Comparison of ENCODE assay signal across 8 cellular contexts in the genomic region with DNA sequence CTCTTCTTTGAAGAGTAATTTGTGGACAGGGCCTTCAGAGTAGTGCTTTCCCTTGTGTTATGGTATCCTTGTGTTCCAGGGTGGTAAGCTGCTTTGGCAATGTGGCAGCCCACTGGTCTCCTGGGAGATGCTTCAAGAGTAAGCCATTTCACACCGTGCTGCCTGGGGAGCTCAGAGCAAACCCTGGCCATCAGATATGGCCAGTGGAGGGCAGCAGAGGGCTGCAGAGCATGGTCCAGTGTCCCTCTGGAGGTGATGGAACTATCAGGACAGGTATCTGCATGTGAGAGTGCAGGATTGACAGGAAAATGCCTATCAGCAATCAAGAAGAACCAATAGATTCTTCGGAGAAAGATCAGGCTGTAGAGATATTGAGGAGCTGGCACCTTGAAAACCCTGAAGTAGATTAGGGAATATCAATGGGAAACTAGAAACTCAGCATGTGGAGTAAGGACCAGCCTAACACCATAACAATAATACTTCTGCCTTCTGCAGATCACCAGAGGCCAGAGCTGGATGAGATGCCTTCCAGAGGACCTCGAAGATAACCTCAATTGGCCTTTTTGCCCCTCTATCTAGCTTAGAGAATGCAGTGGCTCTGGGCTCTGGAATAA.
DNase-seq lines count a peak whose midpoint lies in the region; ATAC-seq, FAIRE-seq and TF ChIP-seq lines count a peak whose summit lies in the region.

No MANE protein-coding gene starts in this region.

- DNase-seq in DMS153 (lab: John Stamatoyannopoulos, UW) (peak; percentile 72), NCI-H2171 treated with DMSO at 0.1 percent for 48 hours (lab: John Stamatoyannopoulos, UW) (peak; percentile 79), astrocyte (ENCODE audit: low read depth) (no peak), kidney epithelial cell (ENCODE audit: low read depth) (no peak), ureter (ENCODE audit: low spot score) (peak; percentile 43), gastrocnemius medialis (no peak)

- H3K9me3 ChIP-seq in astrocyte (ENCODE audit: insufficient read depth, low read depth, low read length), result no peaks in the 10 kb centered on the region
- no peaks in the 10 kb centered on the region for H3K9me3 ChIP-seq in gastrocnemius medialis

- peak; percentile 44 for TF ChIP-seq CTCF in astrocyte (IDR thresholded peaks at IDR 0.05; ENCODE audit: insufficient read depth, low read depth, low read length)
- TF ChIP-seq CTCF in kidney epithelial cell (IDR thresholded peaks at IDR 0.05; ENCODE audit: insufficient read depth, low read length, poor library complexity, severe bottlenecking), result peak; percentile 86
- peak in 2 of 5 experiments; percentile 39 to 41 for TF ChIP-seq CTCF in gastrocnemius medialis (IDR thresholded peaks at IDR 0.05 in 4 of 5, conservative IDR thresholded peaks at IDR 0.05 in 1 of 5)

- H3K27ac ChIP-seq in astrocyte (ENCODE audit: low read depth, low read length) (no peak overlapping the region), gastrocnemius medialis (no peak overlapping the region)

- intact Hi-C loops in gastrocnemius medialis (cut with DNase I; ENCODE audit: low total_unique reads), result no loop called here

- H3K4me3 Mint-ChIP-seq in astrocyte (ENCODE audit: unreplicated experiment), result no peak overlapping the region

- H3K4me1 Mint-ChIP-seq in astrocyte (ENCODE audit: low read depth, unreplicated experiment), result peaks cover 5% of the 10 kb centered on the region

- no peaks in the 10 kb centered on the region for H3K36me3 Mint-ChIP-seq in astrocyte (ENCODE audit: low read depth, unreplicated experiment)

- H2AFZ ChIP-seq in astrocyte (ENCODE audit: low read depth, low read length), result no peak overlapping the region

- H3K4me1 ChIP-seq in astrocyte (ENCODE audit: insufficient read depth, low read length) (no peaks in the 10 kb centered on the region), gastrocnemius medialis (no peaks in the 10 kb centered on the region)

- H3K27ac Mint-ChIP-seq in astrocyte (ENCODE audit: unreplicated experiment), result no peak overlapping the region

- TF ChIP-seq POLR2A in gastrocnemius medialis (IDR thresholded peaks at IDR 0.05), result no peak

- peaks cover 12% of the 10 kb centered on the region for H3K9me3 Mint-ChIP-seq in astrocyte (ENCODE audit: unreplicated experiment)

- peak; percentile 87 for ATAC-seq in GM19035 (IDR thresholded peaks at IDR 0.05; ENCODE audit: unreplicated experiment)
- ATAC-seq in HG03097 (IDR thresholded peaks at IDR 0.05; ENCODE audit: low FRiP score, unreplicated experiment), result peak; percentile 81
- no peak for ATAC-seq in gastrocnemius medialis

- H3K36me3 ChIP-seq in astrocyte (ENCODE audit: insufficient read depth, low read length) (no peaks in the 10 kb centered on the region), kidney epithelial cell (ENCODE audit: control insufficient read depth, insufficient read depth, low read length) (no peaks in the 10 kb centered on the region), gastrocnemius medialis (no peaks in the 10 kb centered on the region)

- in situ Hi-C loops in gastrocnemius medialis (cut with MboI; ENCODE audit: low sequenced_read_pairs in 4 of 4), result no loop called here

- H3K79me2 ChIP-seq in astrocyte (ENCODE audit: insufficient read depth, low read length), result no peaks in the 10 kb centered on the region

- H3K27me3 Mint-ChIP-seq in astrocyte (ENCODE audit: low read depth, unreplicated experiment), result no peaks in the 10 kb centered on the region

- H4K20me1 ChIP-seq in astrocyte (ENCODE audit: insufficient read depth, low read length), result no peaks in the 10 kb centered on the region

- H3K4me3 ChIP-seq in astrocyte (ENCODE audit: insufficient read depth, low read depth, low read length) (no peak overlapping the region), kidney epithelial cell (ENCODE audit: low read depth, low read length) (no peak overlapping the region), gastrocnemius medialis (no peak overlapping the region)

- no peak overlapping the region for H3K4me2 ChIP-seq in astrocyte (ENCODE audit: low read length)

- no peak overlapping the region for H3K9ac ChIP-seq in astrocyte (ENCODE audit: low read length)

- FAIRE-seq in astrocyte (lab: Jason Lieb, UNC), result no peak

- H3K27me3 ChIP-seq in astrocyte (ENCODE audit: insufficient read depth, low read length), result no peaks in the 10 kb centered on the region
- H3K27me3 ChIP-seq in kidney epithelial cell (ENCODE audit: control insufficient read depth, insufficient read depth, low read length), result no peaks in the 10 kb centered on the region
- no peaks in the 10 kb centered on the region for H3K27me3 ChIP-seq in gastrocnemius medialis

Comparison
In these comparisons a context has a peak if more than half of its experiments do, and no peak if none do; other contexts are left out.
1. DNase-seq: peak in DMS153 (single experiment), NCI-H2171 treated with DMSO at 0.1 percent for 48 hours (single experiment) and ureter (single experiment); none in astrocyte (single experiment), kidney epithelial cell (single experiment) and gastrocnemius medialis (0 of 2).
2. ATAC-seq: peak in GM19035 (single experiment) and HG03097 (single experiment); none in gastrocnemius medialis (0 of 2).